ENCODE assay signal across 25 cellular contexts in genomic region chr2:201180010-201180409, GRCh38. TPM values are rescaled to one million over a fixed set of nuclear protein-coding genes. Genes with fewer than 3 reads are reported as not detected.
DNase-seq lines count a peak whose midpoint lies in the region; ATAC-seq and TF ChIP-seq lines count a peak whose summit lies in the region.
"Had no signal": no experiment of that assay in that cellular context is flagged by ENCODE, and none has a peak within 500 bp of the region (broad histone marks: within the 10 kb centered on the region; RNA-seq: fewer than 3 reads in every experiment).

No MANE protein-coding gene starts in this region.

- H3K36me3 Mint-ChIP-seq in GM23338 (ENCODE audit: low read depth) = peaks cover 17% of the 10 kb centered on the region
- H3K36me3 Mint-ChIP-seq in activated naive CD8-positive, alpha-beta T cell treated with anti-CD3 and anti-CD28 coated beads, Interleukin-2, amount 50 U/mL, for 24 hours (ENCODE audit: low read depth) = no peaks in the 10 kb centered on the region
- H3K36me3 Mint-ChIP-seq in stimulated activated effector memory CD8-positive, alpha-beta T cell treated with anti-CD3 and anti-CD28 coated beads, Interleukin-12 subunit alpha, Interleukin-12 subunit beta, amount 100 ng/mL, for 72 hours = peaks cover 24% of the 10 kb centered on the region

- intact Hi-C loops in Right ventricle myocardium superior (cut with DNase I) = no loop called here
- intact Hi-C loops in left ventricle myocardium inferior (cut with micrococcal nuclease) = no loop called here

- no peaks in the 10 kb centered on the region for H3K9me3 ChIP-seq in left ventricle myocardium inferior (replicated peaks)
- H3K9me3 ChIP-seq: esophagus muscularis mucosa, transverse colon had no signal

- H3K4me3 Mint-ChIP-seq in GM23338 = no peak overlapping the region
- H3K4me3 Mint-ChIP-seq in activated naive CD8-positive, alpha-beta T cell treated with anti-CD3 and anti-CD28 coated beads, Interleukin-2, amount 50 U/mL, for 24 hours = no peak overlapping the region
- no peak overlapping the region for H3K4me3 Mint-ChIP-seq in stimulated activated effector memory CD8-positive, alpha-beta T cell treated with anti-CD3 and anti-CD28 coated beads, Interleukin-12 subunit alpha, Interleukin-12 subunit beta, amount 100 ng/mL, for 72 hours
- H3K4me3 Mint-ChIP-seq: activated B cell treated with CpG ODN at 0.5 μM for 24 hours; activated CD4-positive, alpha-beta memory T cell treated with anti-CD3 and anti-CD28 coated beads, Interleukin-2, amount 10 ng/mL, durations not matched to agents 7 days and 5 days; activated T-cell treated with anti-CD3 and anti-CD28 coated beads, Interleukin-2, amount 50 U/mL, for 24 hours; nephron had no signal

- H3K36me3 ChIP-seq in left ventricle myocardium inferior (no peaks in the 10 kb centered on the region), GM23338 (ENCODE audit: insufficient read depth) (no peaks in the 10 kb centered on the region)
- H3K36me3 ChIP-seq: esophagus muscularis mucosa, transverse colon had no signal

- H3K27ac Mint-ChIP-seq in GM23338 = no peak overlapping the region
- H3K27ac Mint-ChIP-seq in activated naive CD8-positive, alpha-beta T cell treated with anti-CD3 and anti-CD28 coated beads, Interleukin-2, amount 50 U/mL, for 24 hours = no peak overlapping the region
- H3K27ac Mint-ChIP-seq in stimulated activated effector memory CD8-positive, alpha-beta T cell treated with anti-CD3 and anti-CD28 coated beads, Interleukin-12 subunit alpha, Interleukin-12 subunit beta, amount 100 ng/mL, for 72 hours = peak overlapping the region; percentile 87
- H3K27ac Mint-ChIP-seq: activated B cell treated with CpG ODN at 0.5 μM for 24 hours; activated CD4-positive, alpha-beta memory T cell treated with anti-CD3 and anti-CD28 coated beads, Interleukin-2, amount 10 ng/mL, durations not matched to agents 7 days and 5 days; activated naive CD4-positive, alpha-beta T cell treated with anti-CD3 and anti-CD28 coated beads, Interleukin-2, amount 50 U/mL, for 72 hours; activated T-cell treated with anti-CD3 and anti-CD28 coated beads, Interleukin-2, amount 50 U/mL, for 24 hours; nephron; progenitor cell of endocrine pancreas had no signal

- H3K27me3 ChIP-seq in left ventricle myocardium inferior (ENCODE audit: low read depth) = no peaks in the 10 kb centered on the region
- no peaks in the 10 kb centered on the region for H3K27me3 ChIP-seq in GM23338 (ENCODE audit: insufficient read depth)
- H3K27me3 ChIP-seq: esophagus muscularis mucosa, transverse colon had no signal

- ATAC-seq in Right ventricle myocardium superior (ENCODE audit: poor library complexity) (peak; percentile 29), GM23338 (no peak)
- peak; percentile 5 for ATAC-seq in activated naive CD8-positive, alpha-beta T cell treated with anti-CD3 and anti-CD28 coated beads, Interleukin-2, amount 50 U/mL, for 24 hours
- ATAC-seq in stimulated activated effector memory CD8-positive, alpha-beta T cell treated with anti-CD3 and anti-CD28 coated beads, Interleukin-12 subunit alpha, Interleukin-12 subunit beta, amount 100 ng/mL, for 72 hours = peak; percentile 69
- ATAC-seq: activated naive CD4-positive, alpha-beta T cell treated with anti-CD3 and anti-CD28 coated beads, Interleukin-2, amount 50 U/mL, for 72 hours; HCT116; SK-N-SH treated with all-trans-retinoic acid at 6 μM for 48 hours had no signal

- H3K4me3 ChIP-seq in left ventricle myocardium inferior (no peak overlapping the region), GM23338 (no peak overlapping the region)
- H3K4me3 ChIP-seq: esophagus muscularis mucosa, skin epidermis, transverse colon had no signal

- DNase-seq in Right ventricle myocardium superior (no peak), left ventricle myocardium inferior (no peak), GM23338 (ENCODE audit: low spot score) (no peak), NCI-H1092 treated with DMSO at 0.1 percent for 48 hours (lab: John Stamatoyannopoulos, UW) (no peak), NCI-H526 treated with DMSO at 0.1 percent for 48 hours (lab: John Stamatoyannopoulos, UW) (no peak), T1000 (lab: John Stamatoyannopoulos, UW) (no peak)
- DNase-seq in activated naive CD8-positive, alpha-beta T cell treated with anti-CD3 and anti-CD28 coated beads, Interleukin-2, amount 50 U/mL, for 24 hours = no peak
- DNase-seq in stimulated activated effector memory CD8-positive, alpha-beta T cell treated with anti-CD3 and anti-CD28 coated beads, Interleukin-12 subunit alpha, Interleukin-12 subunit beta, amount 100 ng/mL, for 72 hours (ENCODE audit: low spot score in 2 of 2) = no peak
- DNase-seq: activated B cell treated with CpG ODN at 0.5 μM for 24 hours; activated CD4-positive, alpha-beta memory T cell treated with anti-CD3 and anti-CD28 coated beads, Interleukin-2, amount 10 ng/mL, durations not matched to agents 7 days and 5 days; activated T-cell treated with anti-CD3 and anti-CD28 coated beads, Interleukin-2, amount 50 U/mL, for 24 hours; effector memory CD4-positive, alpha-beta T cell; kidney glomerular epithelial cell; NCI-H1417 treated with DMSO at 0.1 percent for 48 hours; NCI-H2171; NCI-H526; stimulated activated naive CD4-positive, alpha-beta T cell treated with Interleukin-2 at 50 U/mL for 16 hours; transverse colon had no signal

- H3K27me3 Mint-ChIP-seq in GM23338 (ENCODE audit: insufficient read depth, low read depth, poor library complexity) = peaks cover 7% of the 10 kb centered on the region
- no peaks in the 10 kb centered on the region for H3K27me3 Mint-ChIP-seq in activated naive CD8-positive, alpha-beta T cell treated with anti-CD3 and anti-CD28 coated beads, Interleukin-2, amount 50 U/mL, for 24 hours
- H3K27me3 Mint-ChIP-seq: activated B cell treated with CpG ODN at 0.5 μM for 24 hours; activated CD4-positive, alpha-beta memory T cell treated with anti-CD3 and anti-CD28 coated beads, Interleukin-2, amount 10 ng/mL, durations not matched to agents 7 days and 5 days; activated T-cell treated with anti-CD3 and anti-CD28 coated beads, Interleukin-2, amount 50 U/mL, for 24 hours; progenitor cell of endocrine pancreas had no signal

- peaks cover 2% of the 10 kb centered on the region for H3K4me1 ChIP-seq in left ventricle myocardium inferior
- H3K4me1 ChIP-seq in GM23338 (ENCODE audit: insufficient read depth) = 0 out of 2 replicates have a peak, but pooled peaks cover 5% of the 10 kb centered on the region

- H3K4me2 ChIP-seq in GM23338 = no peak overlapping the region

- H3K79me2 ChIP-seq in GM23338 (replicated peaks; ENCODE audit: insufficient read depth) = no peaks in the 10 kb centered on the region

- peaks cover 3% of the 10 kb centered on the region; the same call in 1 of the 2 replicates for H3F3A ChIP-seq in GM23338 (replicated peaks; ENCODE audit: low read depth)

- H4K20me1 ChIP-seq in GM23338 (replicated peaks; ENCODE audit: insufficient read depth) = no peaks in the 10 kb centered on the region

- H3K4me1 Mint-ChIP-seq in GM23338 = peaks cover 12% of the 10 kb centered on the region
- peaks cover 43% of the 10 kb centered on the region for H3K4me1 Mint-ChIP-seq in activated naive CD8-positive, alpha-beta T cell treated with anti-CD3 and anti-CD28 coated beads, Interleukin-2, amount 50 U/mL, for 24 hours
- peaks cover 46% of the 10 kb centered on the region for H3K4me1 Mint-ChIP-seq in stimulated activated effector memory CD8-positive, alpha-beta T cell treated with anti-CD3 and anti-CD28 coated beads, Interleukin-12 subunit alpha, Interleukin-12 subunit beta, amount 100 ng/mL, for 72 hours
- H3K4me1 Mint-ChIP-seq: nephron had no signal

- no peak overlapping the region for H3K27ac ChIP-seq in left ventricle myocardium inferior (replicated peaks)
- no peak overlapping the region for H3K27ac ChIP-seq in GM23338 (ENCODE audit: low read depth)
- H3K27ac ChIP-seq: esophagus muscularis mucosa, skin epidermis, transverse colon had no signal

- peak overlapping the region; percentile 38; the same call in 1 of the 2 replicates for H2AFZ ChIP-seq in GM23338

- peaks cover 32% of the 10 kb centered on the region for H3K9me3 Mint-ChIP-seq in GM23338
- no peaks in the 10 kb centered on the region for H3K9me3 Mint-ChIP-seq in activated naive CD8-positive, alpha-beta T cell treated with anti-CD3 and anti-CD28 coated beads, Interleukin-2, amount 50 U/mL, for 24 hours
- no peaks in the 10 kb centered on the region for H3K9me3 Mint-ChIP-seq in stimulated activated effector memory CD8-positive, alpha-beta T cell treated with anti-CD3 and anti-CD28 coated beads, Interleukin-12 subunit alpha, Interleukin-12 subunit beta, amount 100 ng/mL, for 72 hours
- H3K9me3 Mint-ChIP-seq: activated B cell treated with CpG ODN at 0.5 μM for 24 hours; activated naive CD4-positive, alpha-beta T cell treated with anti-CD3 and anti-CD28 coated beads, Interleukin-2, amount 50 U/mL, for 72 hours; activated T-cell treated with anti-CD3 and anti-CD28 coated beads, Interleukin-2, amount 50 U/mL, for 24 hours; nephron had no signal

- TF ChIP-seq CTCF in left ventricle myocardium inferior (IDR thresholded peaks at IDR 0.05; ENCODE audit: borderline replicate concordance) (no peak), GM23338 (conservative IDR thresholded peaks at IDR 0.05; ENCODE audit: low read depth in 2 of 2) (no peak)

- H3K9me2 ChIP-seq in GM23338 (ENCODE audit: insufficient read depth) = no peaks in the 10 kb centered on the region

TF ChIP-seq in GM23338, 12 proteins besides CTCF, POLR2A, EP300 and RAD21 (continues in another document):
- no peak for TF ChIP-seq ETS1 (IDR thresholded peaks at IDR 0.05)

RNA-seq across cellular contexts. Expression of gene CASP10, which starts 2.9 kb away (rescaled TPM):
- total RNA-seq in Right ventricle myocardium superior = 5.4 TPM
- total RNA-seq in left ventricle myocardium inferior = 5.4 TPM
- total RNA-seq in GM23338 (2014; rRNA removed; shearing (Covaris generic)) = 2.9 and 3.5 TPM in 2 replicates
- 1.9 and 2.4 TPM in 2 replicates for polyA plus RNA-seq in GM23338 (2016; fragmentation: Nextera tagmentation; extraction: Ambion mirVana)
